12 cellular contexts compared by ENCODE assay signal in genomic region chr2:223969856-223970255, GRCh38. TPM values are rescaled to one million over a fixed set of nuclear protein-coding genes. Genes with fewer than 3 reads are reported as not detected.
DNase-seq lines count a peak whose midpoint lies in the region; ATAC-seq and TF ChIP-seq lines count a peak whose summit lies in the region.
"Had no signal": no experiment of that assay in that cellular context is flagged by ENCODE, and none has a peak within 500 bp of the region (broad histone marks: within the 10 kb centered on the region; RNA-seq: fewer than 3 reads in every experiment).

No MANE protein-coding gene starts in this region.

- dilution Hi-C loops in IMR-90 (cut with HindIII; ENCODE audit: low sequenced_read_pairs, unreplicated experiment) = no loop called here

- no peak overlapping the region for H4K5ac ChIP-seq in IMR-90 (ENCODE audit: low read depth, low read length)

- H3K56ac ChIP-seq in IMR-90 (ENCODE audit: extremely low read depth, insufficient read depth, low read length) = no peak overlapping the region

- no peak overlapping the region for H2BK20ac ChIP-seq in IMR-90 (ENCODE audit: low read depth, low read length)

- no peak overlapping the region for H2AK5ac ChIP-seq in IMR-90 (ENCODE audit: low read depth, low read length)

- POLR2A ChIA-PET in IMR-90 (lab: Charles Lee; ENCODE audit: unreplicated experiment) = interaction anchor here (0.7 kb wide), 2 partner anchors 310 to 315 kb away, joined by 3 read pairs; no protein-coding TSS in a partner anchor

- TF ChIP-seq RAD21 in IMR-90 (IDR thresholded peaks at IDR 0.05; ENCODE audit: low read length) = no peak

- no peaks in the 10 kb centered on the region for H4K20me1 ChIP-seq in IMR-90 (ENCODE audit: insufficient read depth, low read length)

- in situ Hi-C loops in IMR-90 (cut with MboI; ENCODE audit: low sequenced_read_pairs) = no loop called here

- H3K23ac ChIP-seq in IMR-90 (ENCODE audit: low read depth, low read length) = no peak overlapping the region

- no peak overlapping the region for H3K9ac ChIP-seq in IMR-90 (ENCODE audit: low read depth, low read length)
- H3K9ac ChIP-seq: BLaER1 had no signal

- H4K91ac ChIP-seq in IMR-90 (ENCODE audit: insufficient read depth, low read depth, low read length) = no peak overlapping the region

- H3K36me3 Mint-ChIP-seq in type B pancreatic cell = peaks cover 5% of the 10 kb centered on the region

- H4K8ac ChIP-seq in IMR-90 (ENCODE audit: low read depth in 2 of 2, low read length in 2 of 2) = no peak overlapping the region

- H3K9me3 Mint-ChIP-seq in type B pancreatic cell = no peaks in the 10 kb centered on the region

- H3K27me3 ChIP-seq in IMR-90 (ENCODE audit: control insufficient read depth, insufficient read depth, low read length) = no peaks in the 10 kb centered on the region
- H3K27me3 ChIP-seq in BE2C = no peaks in the 10 kb centered on the region
- H3K27me3 ChIP-seq: BLaER1, SJSA1, stomach had no signal

- H3K14ac ChIP-seq in IMR-90 (replicated peaks; ENCODE audit: low read depth, low read length) = no peak overlapping the region

- H3K79me1 ChIP-seq in IMR-90 (ENCODE audit: low read depth in 1 of 2, low read length in 2 of 2) = peaks cover 0 to 3% of the 10 kb centered on the region in 2 experiments; a peak in 1 of 4 replicates

- H3K4me2 ChIP-seq in IMR-90 (ENCODE audit: low read depth, low read length) = no peak overlapping the region
- H3K4me2 ChIP-seq: BLaER1 had no signal

- no peak for TF ChIP-seq POLR2A in IMR-90 (IDR thresholded peaks at IDR 0.05; ENCODE audit: low read depth, low read length)

- peaks cover 5% of the 10 kb centered on the region for H3K4me1 Mint-ChIP-seq in type B pancreatic cell (ENCODE audit: unreplicated experiment)

- no peak overlapping the region for H2AK9ac ChIP-seq in IMR-90 (replicated peaks; ENCODE audit: low read depth, low read length, poor library complexity)

- no peak overlapping the region for H3K4me3 Mint-ChIP-seq in type B pancreatic cell

- TF ChIP-seq CTCF in IMR-90 (conservative IDR thresholded peaks at IDR 0.05; ENCODE audit: low read depth, low read length) (no peak), choroid plexus epithelial cell (conservative IDR thresholded peaks at IDR 0.05; ENCODE audit: low read depth, low read length) (no peak), BE2C (IDR thresholded peaks at IDR 0.05; ENCODE audit: low read depth, low read length) (no peak), type B pancreatic cell (conservative IDR thresholded peaks at IDR 0.05) (no peak)

- H3K36me3 ChIP-seq in IMR-90 (ENCODE audit: control insufficient read depth, insufficient read depth, low read length) = peaks cover 13% of the 10 kb centered on the region
- H3K36me3 ChIP-seq in BE2C = peaks cover 30% of the 10 kb centered on the region

- H3K4me1 ChIP-seq in IMR-90 (ENCODE audit: control insufficient read depth, insufficient read depth, low read length) (no peaks in the 10 kb centered on the region), BE2C (no peaks in the 10 kb centered on the region)
- H3K4me1 ChIP-seq: BLaER1, SJSA1 had no signal

- peak; percentile 18 for DNase-seq in A172 (ENCODE audit: low spot score)
- peak; percentile 12 for DNase-seq in IMR-90
- DNase-seq in choroid plexus epithelial cell (ENCODE audit: low read depth) = peak; percentile 14
- no peak for DNase-seq in RPMI8226
- no peak for DNase-seq in BE2C
- no peak for DNase-seq in AG08396 (ENCODE audit: low spot score)
- no peak for DNase-seq in type B pancreatic cell (ENCODE audit: extremely low spot score, unreplicated experiment)
- DNase-seq: aorta had no signal

- H3K9me1 ChIP-seq in IMR-90 (ENCODE audit: insufficient read depth, low read length) = no peaks in the 10 kb centered on the region

- intact Hi-C loops in IMR-90 (cut with micrococcal nuclease) = loop anchor here (1.0 to 5.0 kb wide), 7 partner anchors 23 to 807 kb away; partner anchors contain the start of gene SERPINE2

- H3K9me3 ChIP-seq in IMR-90 (ENCODE audit: control insufficient read depth, insufficient read depth, low read length) (no peaks in the 10 kb centered on the region), BE2C (no peaks in the 10 kb centered on the region)
- H3K9me3 ChIP-seq: BLaER1, SJSA1, stomach had no signal

- no TSS peak for BruUV-seq in IMR-90 (replicated peaks; lab: Mats Ljungman, UMichigan)

- no peak overlapping the region for H3K18ac ChIP-seq in IMR-90 (ENCODE audit: low read depth, low read length)

- H2BK15ac ChIP-seq in IMR-90 (ENCODE audit: low read depth, low read length) = no peak overlapping the region

- ATAC-seq in GM18861 (IDR thresholded peaks at IDR 0.05; ENCODE audit: unreplicated experiment) (peak; percentile 18), IMR-90 (ENCODE audit: low read depth) (peak; percentile 38)

- H3K27me3 Mint-ChIP-seq in type B pancreatic cell = no peaks in the 10 kb centered on the region

- H2BK120ac ChIP-seq in IMR-90 (ENCODE audit: low read depth, low read length) = no peak overlapping the region

- H3K27ac Mint-ChIP-seq in type B pancreatic cell = no peak overlapping the region

- no peak overlapping the region for H2AFZ ChIP-seq in IMR-90 (replicated peaks; ENCODE audit: low read length, poor library complexity)

- H3K27ac ChIP-seq in IMR-90 (ENCODE audit: insufficient read depth, low read length) = no peak overlapping the region
- H3K27ac ChIP-seq: BLaER1, SJSA1, stomach had no signal

- H3K4me3 ChIP-seq in IMR-90 (ENCODE audit: insufficient read depth, low read depth, low read length) (no peak overlapping the region), choroid plexus epithelial cell (ENCODE audit: low read depth, low read length) (no peak overlapping the region), BE2C (ENCODE audit: low read depth, low read length) (no peak overlapping the region)
- H3K4me3 ChIP-seq: BLaER1, SJSA1, stomach had no signal

- H2BK5ac ChIP-seq in IMR-90 (ENCODE audit: low read depth, low read length, poor library complexity, severe bottlenecking) = no peak overlapping the region

- H3K4ac ChIP-seq in IMR-90 (ENCODE audit: low read depth, low read length) = no peak overlapping the region

- 80% methylated on average over 1 of the region's 1 CpG; no CpG with 5 or more reads in 1 of the 2 experiments for WGBS in IMR-90 (ENCODE audit: extremely low coverage in 2 of 2, insufficient read length in 1 of 2), 2 experiments

- CTCF ChIA-PET in IMR-90 (lab: Yijun Ruan, JAX) = interaction anchor here (0.5 to 2.8 kb wide), 13 partner anchors 9 to 400 kb away, joined by 3 to 33 read pairs (median 4); no protein-coding TSS in a partner anchor

TF ChIP-seq in IMR-90, 13 proteins besides CTCF, POLR2A, EP300 and RAD21:
- TF ChIP-seq FOS (IDR thresholded peaks at IDR 0.05; ENCODE audit: low read depth, low read length) = no peak
- TF ChIP-seq USF2 (IDR thresholded peaks at IDR 0.05; ENCODE audit: low read depth, low read length) = peak; percentile 56
- no peak for TF ChIP-seq RFX5 (IDR thresholded peaks at IDR 0.05; ENCODE audit: low read depth, low read length)

RNA-seq across cellular contexts. Expression of gene MRPL44, which starts 12.6 kb away (rescaled TPM):
- total RNA-seq in A172 (2014; rRNA removed; shearing (Covaris generic)) = 63.1 and 69.4 TPM in 2 replicates
- total RNA-seq in IMR-90 (2012; rRNA removed) = 20.1 and 30.3 TPM in 2 replicates
- 13.9 and 18.6 TPM in 2 replicates for polyA plus RNA-seq in IMR-90 (2012; rRNA removed)
- polyA plus RNA-seq in IMR-90 (2012; cell fraction: cytosol; rRNA removed) = 6.0 and 8.4 TPM in 2 replicates
- 2.0 and 6.5 TPM in 2 replicates for polyA plus RNA-seq in IMR-90 (2012; cell fraction: nucleus; rRNA removed; ENCODE audit: low replicate concordance)
- 60.9 TPM for polyA plus RNA-seq in BE2C (2012; ENCODE audit: insufficient read depth, insufficient read length, low read depth)
- 27.4 and 29.2 TPM in 2 replicates for total RNA-seq in type B pancreatic cell (ENCODE audit: low replicate concordance)

RNA-seq across cellular contexts. Expression of gene WDFY1, which starts 24.7 kb away (rescaled TPM):
- total RNA-seq in A172 (2014; rRNA removed; shearing (Covaris generic)) = 70.9 and 78.5 TPM in 2 replicates
- total RNA-seq in IMR-90 (2012; rRNA removed) (93.6 and 115 TPM in 2 replicates), type B pancreatic cell (ENCODE audit: low replicate concordance) (38.2 and 45.5 TPM in 2 replicates)
- 29.5 and 35.6 TPM in 2 replicates for polyA plus RNA-seq in IMR-90 (2012; rRNA removed)
- 11.5 and 21.4 TPM in 2 replicates for polyA plus RNA-seq in IMR-90 (2012; cell fraction: cytosol; rRNA removed)
- polyA plus RNA-seq in IMR-90 (2012; cell fraction: nucleus; rRNA removed; ENCODE audit: low replicate concordance) = 77.1 and 110 TPM in 2 replicates
- polyA plus RNA-seq in BE2C (2012; ENCODE audit: insufficient read depth, insufficient read length, low read depth) = 73.7 TPM

Comparison
In these comparisons a context has a peak if more than half of its experiments do, and no peak if none do; other contexts are left out.
1. DNase-seq: peak in A172 (single experiment), IMR-90 (single experiment) and choroid plexus epithelial cell (single experiment); none in RPMI8226 (single experiment), BE2C (single experiment), AG08396 (single experiment) and type B pancreatic cell (single experiment).